12 cellular contexts compared by ENCODE assay signal in the genomic region with DNA sequence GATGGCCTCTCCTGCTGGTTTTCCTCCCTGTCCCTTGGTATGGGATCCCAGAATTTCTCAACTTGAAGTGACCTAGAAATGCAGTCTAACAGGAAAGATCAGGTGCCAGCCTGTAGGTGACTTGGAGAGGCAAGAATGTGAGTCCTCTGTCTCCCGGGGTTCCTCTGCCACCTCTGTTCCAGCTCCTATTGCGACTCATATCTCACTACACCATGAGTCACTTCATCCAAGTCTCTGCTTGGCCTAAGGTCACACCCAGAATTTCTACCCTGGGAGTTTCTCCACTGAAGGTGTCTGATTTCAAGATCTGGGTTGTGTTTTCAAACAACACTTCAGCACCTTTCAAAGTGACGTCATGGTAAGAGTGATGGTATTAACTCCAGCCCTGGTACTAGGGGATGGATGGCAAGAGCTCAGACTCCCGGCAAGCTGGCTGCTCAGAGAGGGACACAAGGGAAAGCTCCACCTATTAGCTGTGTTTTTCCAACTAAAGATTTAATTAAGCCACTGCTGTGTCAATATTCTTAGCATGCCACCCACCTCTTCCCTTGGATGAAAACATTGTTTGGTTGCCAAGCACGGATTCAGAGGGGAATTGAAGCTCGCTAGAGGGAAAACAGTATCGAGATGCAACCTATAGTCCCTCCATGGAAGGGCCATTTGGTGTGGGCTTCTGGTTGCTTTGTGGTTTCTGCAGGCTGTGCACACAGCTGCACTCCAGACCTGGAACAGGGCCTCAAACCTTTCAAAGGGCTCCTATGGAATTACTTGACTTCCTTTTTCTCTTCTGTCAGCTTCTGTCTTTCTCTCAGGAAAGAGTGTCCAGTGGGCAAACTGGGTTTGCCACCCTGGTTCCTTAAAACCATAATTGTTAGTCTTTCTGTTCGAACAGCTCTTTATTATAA.
DNase-seq lines count a peak whose midpoint lies in the region; ATAC-seq and TF ChIP-seq lines count a peak whose summit lies in the region.
"Had no signal": no experiment of that assay in that cellular context is flagged by ENCODE, and none has a peak within 500 bp of the region (broad histone marks: within the 10 kb centered on the region; RNA-seq: fewer than 3 reads in every experiment).

No MANE protein-coding gene starts in this region.

- H3K27ac Mint-ChIP-seq in progenitor cell of endocrine pancreas: peak overlapping the region; percentile 67

- no peaks in the 10 kb centered on the region for H3K36me3 Mint-ChIP-seq in progenitor cell of endocrine pancreas (ENCODE audit: insufficient read depth)

- ATAC-seq in Right ventricle myocardium superior (ENCODE audit: poor library complexity): peak; percentile 92

- no peaks in the 10 kb centered on the region for H3K27me3 ChIP-seq in adipocyte (replicated peaks; ENCODE audit: control insufficient read depth, insufficient read depth, low read length)

- peaks cover 14% of the 10 kb centered on the region for H3K4me1 Mint-ChIP-seq in progenitor cell of endocrine pancreas (ENCODE audit: low read depth)

- intact Hi-C loops in Right ventricle myocardium superior (cut with DNase I): no loop called here

- no peak overlapping the region for H3K4me3 ChIP-seq in adipocyte (ENCODE audit: low read length)

- no peak overlapping the region for H3K4me3 Mint-ChIP-seq in progenitor cell of endocrine pancreas (ENCODE audit: low read depth)

- H3K9me3 ChIP-seq in adipocyte (ENCODE audit: control insufficient read depth, low read length): no peaks in the 10 kb centered on the region

- no peaks in the 10 kb centered on the region for H3K9me3 Mint-ChIP-seq in progenitor cell of endocrine pancreas (ENCODE audit: low read depth)

- TF ChIP-seq CTCF in progenitor cell of endocrine pancreas (IDR thresholded peaks at IDR 0.05; ENCODE audit: unreplicated experiment): no peak

- peaks cover 8% of the 10 kb centered on the region for H3K4me1 ChIP-seq in adipocyte (ENCODE audit: control insufficient read depth, insufficient read depth, low read length)

- no peaks in the 10 kb centered on the region for H3K36me3 ChIP-seq in adipocyte (ENCODE audit: control insufficient read depth, insufficient read depth, low read length, severe bottlenecking)

- peak; percentile 42 for DNase-seq in HCEC 1CT
- peak; percentile 59 for DNase-seq in adipocyte (ENCODE audit: low read depth)
- no peak for DNase-seq in Right ventricle myocardium superior
- no peak for DNase-seq in progenitor cell of endocrine pancreas (ENCODE audit: low spot score, unreplicated experiment)
- DNase-seq in substantia nigra (lab: John Stamatoyannopoulos, UW): no peak
- DNase-seq in SKM-1 treated with dmso at 0.1 percent for 144 hours (lab: John Stamatoyannopoulos, UW; ENCODE audit: unreplicated experiment): no peak
- no peak for DNase-seq in NCI-H510A treated with DMSO at 0.1 percent for 48 hours (lab: John Stamatoyannopoulos, UW)
- no peak for DNase-seq in DMS114 treated with DMSO at 0.1 percent for 48 hours (lab: John Stamatoyannopoulos, UW; ENCODE audit: unreplicated experiment)
- DNase-seq: activated CD4-positive, alpha-beta T cell treated with anti-CD3 and anti-CD28 coated beads for 48 hours; activated naive CD4-positive, alpha-beta T cell treated with anti-CD3 and anti-CD28 coated beads, Interleukin-2, amount 50 U/mL, for 16 hours; NCI-H187; SHP77 treated with DMSO at 0.1 percent for 48 hours had no signal

- no peak overlapping the region for H3K9ac ChIP-seq in adipocyte (ENCODE audit: low read length)

- no peaks in the 10 kb centered on the region for H3K27me3 Mint-ChIP-seq in progenitor cell of endocrine pancreas

- no peak overlapping the region for H3K27ac ChIP-seq in substantia nigra (ENCODE audit: low read depth, low read length, poor library complexity, severe bottlenecking)

Comparison
In these comparisons a context has a peak if more than half of its experiments do, and no peak if none do; other contexts are left out.
1. DNase-seq: peak in HCEC 1CT (single experiment) and adipocyte (single experiment); none in Right ventricle myocardium superior (single experiment), progenitor cell of endocrine pancreas (single experiment), substantia nigra (0 of 49), SKM-1 treated with dmso at 0.1 percent for 144 hours (single experiment), NCI-H510A treated with DMSO at 0.1 percent for 48 hours (single experiment) and DMS114 treated with DMSO at 0.1 percent for 48 hours (single experiment).